8 cellular contexts compared by ENCODE assay signal in genomic region chr16:89575247-89576172, GRCh38. TPM values are rescaled to one million over a fixed set of nuclear protein-coding genes. Genes with fewer than 3 reads are reported as not detected.
DNase-seq lines count a peak whose midpoint lies in the region; ATAC-seq and TF ChIP-seq lines count a peak whose summit lies in the region.

Gene CPNE7, plus strand, starts transcription at chr16:89575758. Its CDS starts 140 bp downstream, at chr16:89575898.

- TF ChIP-seq POLR2A in sigmoid colon (IDR thresholded peaks at IDR 0.05) = no peak

- H3K9me2 ChIP-seq in PC-3 (replicated peaks; ENCODE audit: low read length) = no peaks in the 10 kb centered on the region

- H4K20me1 ChIP-seq in PC-3 (ENCODE audit: low read length) = no peaks in the 10 kb centered on the region

- no peak within 1 kb of the TSS for H3K27ac ChIP-seq in PC-3 (ENCODE audit: low read length)
- no peak within 1 kb of the TSS for H3K27ac ChIP-seq in esophagus (ENCODE audit: low read depth in 2 of 2, low read length in 1 of 2)
- H3K27ac ChIP-seq in sigmoid colon = no peak within 1 kb of the TSS

- H3F3A ChIP-seq in PC-3 (ENCODE audit: low read length, unreplicated experiment) = no peaks in the 10 kb centered on the region

- peak; percentile 71 for DNase-seq in activated CD8-positive, alpha-beta memory T cell treated with anti-CD3 and anti-CD28 coated beads for 24 hours
- DNase-seq in activated CD8-positive, alpha-beta memory T cell treated with anti-CD3 and anti-CD28 coated beads, Interleukin-2, amount 50 U/mL, for 4 hours = no peak
- DNase-seq in PC-3 (no peak), sigmoid colon (no peak)

- peak within 1 kb of the TSS; percentile 84 for H2AFZ ChIP-seq in PC-3 (ENCODE audit: low read length)

- peak within 1 kb of the TSS; percentile 76 for H3K9ac ChIP-seq in PC-3 (ENCODE audit: low read length)

- ATAC-seq in PC-3 = peak; percentile 52
- ATAC-seq in HG02884 (IDR thresholded peaks at IDR 0.05; ENCODE audit: unreplicated experiment) = no peak
- ATAC-seq in GM21825 (IDR thresholded peaks at IDR 0.05; ENCODE audit: unreplicated experiment) = no peak
- no peak for ATAC-seq in HG02938 (IDR thresholded peaks at IDR 0.05; ENCODE audit: unreplicated experiment)

- CTCF ChIA-PET in PC-3 (lab: Charles Lee) = no interaction called here

- intact Hi-C loops in PC-3 (cut with micrococcal nuclease) (no loop called here), sigmoid colon (cut with DNase I) (no loop called here)

- H3K79me2 ChIP-seq in PC-3 (ENCODE audit: low read length) = peaks cover 17% of the 10 kb centered on the region

- WGBS in esophagus, 2 donors = 2% methylated on average over 55 to 105 of the region's 105 CpGs
- WGBS in sigmoid colon, 2 donors = 2 to 3% methylated on average over 105 of the region's 105 CpGs

- POLR2A ChIA-PET in PC-3 (lab: Charles Lee; ENCODE audit: unreplicated experiment) = interaction anchor here (0.6 to 0.7 kb wide), 2 partner anchors 66 to 111 kb away, joined by 3 to 7 read pairs; partner anchors contain the start of gene CDK10

- no peaks in the 10 kb centered on the region for H3K9me3 ChIP-seq in PC-3 (ENCODE audit: low read length)
- peaks cover 0 to 3% of the 10 kb centered on the region in 2 donors for H3K9me3 ChIP-seq in esophagus (ENCODE audit: control insufficient read depth in 2 of 2, insufficient read depth in 1 of 2, low read depth in 1 of 2, low read length in 1 of 2)
- H3K9me3 ChIP-seq in sigmoid colon = no peaks in the 10 kb centered on the region

- no peak for TF ChIP-seq EP300 in sigmoid colon (IDR thresholded peaks at IDR 0.05)

- H3K4me3 ChIP-seq in PC-3 (ENCODE audit: low read length) (peak within 1 kb of the TSS; percentile 72), esophagus (ENCODE audit: low read depth in 1 of 2, low read length in 2 of 2) (peak within 1 kb of the TSS; percentile 40 to 50), sigmoid colon (peak within 1 kb of the TSS in 3 of 4 donors; percentile 7 to 28 (median 26))

- H3K4me2 ChIP-seq in PC-3 (ENCODE audit: low read length) = peak within 1 kb of the TSS; percentile 92

- no peak for TF ChIP-seq CTCF in PC-3 (conservative IDR thresholded peaks at IDR 0.05; ENCODE audit: low read depth, low read length)
- TF ChIP-seq CTCF in sigmoid colon (IDR thresholded peaks at IDR 0.05) = no peak

- H3K4me1 ChIP-seq in PC-3 (ENCODE audit: insufficient read depth, low read length) (peaks cover 6% of the 10 kb centered on the region; the same call in 1 of the 2 replicates), esophagus (ENCODE audit: control insufficient read depth in 2 of 2, insufficient read depth in 2 of 2, low read length in 1 of 2) (peaks cover 6 to 21% of the 10 kb centered on the region in 2 donors), sigmoid colon (peaks cover 5 to 26% (median 20%) of the 10 kb centered on the region in 4 donors)

- H3K36me3 ChIP-seq in PC-3 (ENCODE audit: low read depth, low read length) (peaks cover 3% of the 10 kb centered on the region; the same call in 1 of the 2 replicates), esophagus (ENCODE audit: control insufficient read depth in 2 of 2, insufficient read depth in 2 of 2, low read length in 1 of 2) (no peaks in the 10 kb centered on the region), sigmoid colon (no peaks in the 10 kb centered on the region)

- H3K27me3 ChIP-seq in PC-3 (ENCODE audit: low read length) (no peaks in the 10 kb centered on the region), esophagus (ENCODE audit: control insufficient read depth in 1 of 2, insufficient read depth in 2 of 2, low read length in 2 of 2) (peaks cover 0 to 9% of the 10 kb centered on the region in 2 donors), sigmoid colon (peaks cover 30 to 65% (median 46%) of the 10 kb centered on the region in 3 donors)

- BruUV-seq in PC-3 (replicated peaks; lab: Mats Ljungman, UMichigan) = no TSS peak

RNA-seq across cellular contexts. Expression of gene CPNE7, which starts in this region (rescaled TPM):
- 29.7 and 49.2 TPM in 2 replicates for total RNA-seq in PC-3 (2014; rRNA removed)
- polyA plus RNA-seq in esophagus = 1 to 10 TPM; 1.5 to 4.5 TPM
- under 1 TPM in 2 of 4 donors, not detected in 2; 0.41 to 0.71 TPM for total RNA-seq in sigmoid colon
- polyA plus RNA-seq in sigmoid colon = 1 to 10 TPM in 1 of 3 donors, not detected in 2; 3.3 TPM

Comparison
In these comparisons a context has a peak if more than half of its experiments do, and no peak if none do; other contexts are left out.
1. RNA of gene CPNE7 (total RNA-seq): 29.7 to 49.2 TPM in PC-3; 0.41 to 0.71 TPM in sigmoid colon; every median in the first group is over 10 times any median in the second.
2. Peak in every context shown above with its lines, with median percentiles within 50 percentile points of each other: H3K4me3 ChIP-seq.